In genomic region chr3:108546692-108547091, GRCh38 we compare ENCODE assay signal across 19 cellular contexts. TPM values are rescaled to one million over a fixed set of nuclear protein-coding genes. Genes with fewer than 3 reads are reported as not detected.
DNase-seq lines count a peak whose midpoint lies in the region; ATAC-seq, FAIRE-seq and TF ChIP-seq lines count a peak whose summit lies in the region.
"Had no signal": no experiment of that assay in that cellular context is flagged by ENCODE, and none has a peak within 500 bp of the region (broad histone marks: within the 10 kb centered on the region; RNA-seq: fewer than 3 reads in every experiment).

No MANE protein-coding gene starts in this region.

- H3K9me3 ChIP-seq in liver (ENCODE audit: control insufficient read depth in 4 of 4, low read length in 3 of 4): no peaks in the 10 kb centered on the region
- H3K9me3 ChIP-seq in HepG2 (ENCODE audit: low read length): no peaks in the 10 kb centered on the region
- no peaks in the 10 kb centered on the region for H3K9me3 ChIP-seq in kidney (ENCODE audit: control insufficient read depth in 1 of 2, low read length in 2 of 2)
- H3K9me3 ChIP-seq: mucosa of descending colon had no signal

- FAIRE-seq in HepG2 (lab: Jason Lieb, UNC) (no peak), kidney (lab: Jason Lieb, UNC) (no peak)
- FAIRE-seq: astrocyte, endometrium had no signal

- H3K4me3 ChIP-seq in liver (ENCODE audit: low read depth in 1 of 3, low read length in 3 of 3) (peak overlapping the region in 2 of 3 donors; percentile 11 to 30), HepG2 (replicated peaks in 1 of 3; ENCODE audit: insufficient read depth in 1 of 3, low read depth in 2 of 3, low read length in 3 of 3) (no peak overlapping the region), kidney (ENCODE audit: low read length in 2 of 2) (peak overlapping the region; percentile 22 to 47)
- H3K4me3 ChIP-seq: mucosa of descending colon had no signal

- H3K4me1 ChIP-seq in liver (ENCODE audit: control insufficient read depth in 4 of 4, insufficient read depth in 4 of 4, low read length in 3 of 4) (peaks cover 0 to 5% (median 2%) of the 10 kb centered on the region in 4 donors), HepG2 (ENCODE audit: insufficient read depth, low read length) (no peaks in the 10 kb centered on the region), kidney (ENCODE audit: control insufficient read depth in 1 of 2, insufficient read depth in 1 of 2, low read depth in 1 of 2, low read length in 2 of 2) (no peaks in the 10 kb centered on the region)

- H3K27ac ChIP-seq in liver (ENCODE audit: low read depth in 1 of 2, low read length in 2 of 2): no peak overlapping the region
- H3K27ac ChIP-seq in HepG2 (ENCODE audit: extremely low read length, insufficient read depth, low read length): no peak overlapping the region
- H3K27ac ChIP-seq in kidney (ENCODE audit: low read depth in 2 of 2, low read length in 2 of 2): no peak overlapping the region

- no peaks in the 10 kb centered on the region for H4K20me1 ChIP-seq in HepG2 (ENCODE audit: insufficient read depth, low read length)

- no peaks in the 10 kb centered on the region for H3K27me3 Mint-ChIP-seq in activated CD4-positive, alpha-beta T cell treated with anti-CD3 and anti-CD28 coated beads, Interleukin-2, amount 10 ng/mL, durations not matched to agents 24 days and 14 days
- H3K27me3 Mint-ChIP-seq: type B pancreatic cell had no signal

- H3K36me3 ChIP-seq in liver (ENCODE audit: control insufficient read depth in 4 of 4, insufficient read depth in 3 of 4, low read depth in 1 of 4, low read length in 3 of 4) (no peaks in the 10 kb centered on the region), HepG2 (replicated peaks in 1 of 2; ENCODE audit: control insufficient read depth in 1 of 2, insufficient read depth in 2 of 2, low read length in 2 of 2) (peaks cover 0 to 7% of the 10 kb centered on the region in 2 experiments; a peak in 1 of 5 replicates), kidney (ENCODE audit: control insufficient read depth in 1 of 2, insufficient read depth in 2 of 2, low read length in 2 of 2) (no peaks in the 10 kb centered on the region)

- no peak overlapping the region for H2AFZ ChIP-seq in HepG2 (ENCODE audit: low read length)

- in situ Hi-C loops in HepG2 (cut with HindIII; ENCODE audit: extremely low pct_ligation_motif_present, low pct_unique_long_range_greater_than_20kb): no loop called here

- no TSS peak for BruUV-seq in HepG2 (replicated peaks; lab: Mats Ljungman, UMichigan)

- WGBS in liver: 72% methylated on average over 3 of the region's 3 CpGs
- 99% methylated on average over 3 of the region's 3 CpGs for WGBS in HepG2 (ENCODE audit: low lambda C conversion rate)

- H3K9ac ChIP-seq in liver (ENCODE audit: low read depth in 1 of 2, low read length in 2 of 2) (peak overlapping the region in 1 of 2 donors; percentile 66), HepG2 (ENCODE audit: insufficient read depth, low read depth, low read length) (no peak overlapping the region), kidney (ENCODE audit: low read length in 2 of 2) (no peak overlapping the region)

- no peak overlapping the region for H3K4me3 Mint-ChIP-seq in activated CD4-positive, alpha-beta T cell treated with anti-CD3 and anti-CD28 coated beads, Interleukin-2, amount 10 ng/mL, durations not matched to agents 24 days and 14 days
- H3K4me3 Mint-ChIP-seq: type B pancreatic cell had no signal

- TF ChIP-seq RAD21 in liver (IDR thresholded peaks at IDR 0.05) (no peak), HepG2 (CRISPR knock-in tag; IDR thresholded peaks at IDR 0.05) (no peak)

- CTCF ChIA-PET in HepG2 (lab: Yijun Ruan, JAX; ENCODE audit: low intra/inter-chr PET ratio, low total read pairs): no interaction called here

- H3K4me2 ChIP-seq in HepG2 (ENCODE audit: low read depth, low read length): no peak overlapping the region

- TF ChIP-seq POLR2A in HepG2 (IDR thresholded peaks at IDR 0.05; ENCODE audit: insufficient read depth in 1 of 2, low read depth in 2 of 2, low read length in 2 of 2): no peak

- no peaks in the 10 kb centered on the region for H3K79me2 ChIP-seq in HepG2 (ENCODE audit: insufficient read depth, low read length)

- ATAC-seq in HepG2 (no peak), HG03565 (IDR thresholded peaks at IDR 0.05; ENCODE audit: unreplicated experiment) (peak; percentile 37)
- ATAC-seq: mucosa of descending colon, Panc1, sciatic nerve had no signal

- TF ChIP-seq CTCF in liver (IDR thresholded peaks at IDR 0.05; ENCODE audit: low read depth, low read length, missing input control) (no peak), HepG2 (CRISPR knock-in tag; IDR thresholded peaks at IDR 0.05) (no peak), kidney (IDR thresholded peaks at IDR 0.05; ENCODE audit: borderline replicate concordance, extremely low read depth, insufficient read depth) (no peak)

- H3K27ac Mint-ChIP-seq in activated CD4-positive, alpha-beta T cell treated with anti-CD3 and anti-CD28 coated beads, Interleukin-2, amount 10 ng/mL, durations not matched to agents 24 days and 14 days: no peak overlapping the region
- H3K27ac Mint-ChIP-seq: type B pancreatic cell had no signal

- H3K4me1 Mint-ChIP-seq in activated CD4-positive, alpha-beta T cell treated with anti-CD3 and anti-CD28 coated beads, Interleukin-2, amount 10 ng/mL, durations not matched to agents 24 days and 14 days: peaks cover 7% of the 10 kb centered on the region

- TF ChIP-seq EP300 in HepG2 (IDR thresholded peaks at IDR 0.05; ENCODE audit: low read depth in 2 of 2, low read length in 2 of 2) (no peak), HepG2 (CRISPR knock-in tag; IDR thresholded peaks at IDR 0.05; ENCODE audit: borderline replicate concordance) (no peak)

- DNase-seq in HepG2 (ENCODE audit: low spot score) (no peak), kidney (no peak), ecto neural progenitor cell (ENCODE audit: low spot score) (no peak), NCI-H524 (lab: John Stamatoyannopoulos, UW) (no peak), posterior cingulate gyrus (no peak)
- DNase-seq in activated CD4-positive, alpha-beta T cell treated with anti-CD3 and anti-CD28 coated beads, Interleukin-2, amount 10 ng/mL, durations not matched to agents 24 days and 14 days: no peak
- DNase-seq: activated CD8-positive, alpha-beta memory T cell treated with anti-CD3 and anti-CD28 coated beads, Interleukin-2, amount 50 U/mL, for 4 hours; H7; Kasumi-1; mucosa of descending colon; NCI-H345; T1000 had no signal

- POLR2A ChIA-PET in HepG2 (lab: Yijun Ruan, JAX): no interaction called here

- H3K36me3 Mint-ChIP-seq in activated CD4-positive, alpha-beta T cell treated with anti-CD3 and anti-CD28 coated beads, Interleukin-2, amount 10 ng/mL, durations not matched to agents 24 days and 14 days (ENCODE audit: low read depth): peaks cover 40% of the 10 kb centered on the region

- intact Hi-C loops in HepG2 (cut with micrococcal nuclease; ENCODE audit: unreplicated experiment): no loop called here
- intact Hi-C loops in kidney (cut with DNase I): no loop called here
- intact Hi-C loops in activated CD4-positive, alpha-beta T cell treated with anti-CD3 and anti-CD28 coated beads, Interleukin-2, amount 10 ng/mL, durations not matched to agents 24 days and 14 days (cut with micrococcal nuclease): no loop called here
- intact Hi-C loops in posterior cingulate gyrus (cut with DNase I): no loop called here

- H3K9me3 Mint-ChIP-seq in activated CD4-positive, alpha-beta T cell treated with anti-CD3 and anti-CD28 coated beads, Interleukin-2, amount 10 ng/mL, durations not matched to agents 24 days and 14 days: no peaks in the 10 kb centered on the region
- H3K9me3 Mint-ChIP-seq: type B pancreatic cell had no signal

- no peaks in the 10 kb centered on the region for H3K27me3 ChIP-seq in liver (ENCODE audit: control insufficient read depth in 4 of 4, insufficient read depth in 4 of 4, low read length in 3 of 4)
- H3K27me3 ChIP-seq in HepG2 (ENCODE audit: control insufficient read depth in 1 of 2, insufficient read depth in 2 of 2, low read length in 2 of 2): no peaks in the 10 kb centered on the region

RNA-seq across cellular contexts. Expression of gene MYH15, which starts 36.3 kb away (rescaled TPM):
- total RNA-seq in liver (under 1 TPM; 0.05 to 0.08 TPM), HepG2 (2016; rRNA removed; fragmentation: Illumina TruSeq; extraction: Trizol) (0.09 TPM in 1 of 2 replicates, not detected in the other), kidney (0.44 TPM)
- polyA plus RNA-seq in liver (under 1 TPM in 1 of 2 donors, not detected in 1; 0.01 TPM), HepG2 (2011; rRNA removed) (0.01 and 0.03 TPM in 2 replicates), kidney (ENCODE audit: insufficient read depth, low read depth, low replicate concordance) (not detected)
- not detected in 2 replicates for total RNA-seq in HepG2 (2016; cell fraction: cytosol; rRNA removed; fragmentation: Illumina TruSeq; extraction: Trizol; ENCODE audit: low read depth)
- 0.03 TPM in 1 of 2 replicates, not detected in the other for total RNA-seq in HepG2 (2016; cell fraction: insoluble cytoplasmic fraction; rRNA removed; fragmentation: Illumina TruSeq; extraction: Trizol)
- 0.03 TPM in 1 of 2 replicates, not detected in the other for total RNA-seq in HepG2 (2016; cell fraction: membrane; rRNA removed; fragmentation: Illumina TruSeq; extraction: Trizol)
- total RNA-seq in HepG2 (2016; cell fraction: nucleus; rRNA removed; fragmentation: Illumina TruSeq; extraction: Trizol): 0.06 and 0.09 TPM in 2 replicates
- 0.01 TPM in 1 of 2 replicates, not detected in the other for polyA plus RNA-seq in HepG2 (2011; cell fraction: cytosol; rRNA removed)
- 0.03 and 0.09 TPM in 2 replicates for polyA plus RNA-seq in HepG2 (2011; cell fraction: nucleus; rRNA removed)
- 0.03 and 0.04 TPM in 2 replicates for polyA plus RNA-seq in HepG2 (2012)
- polyA plus RNA-seq in HepG2 (2016; cell fraction: cytosol; fragmentation: Illumina TruSeq; extraction: Trizol; ENCODE audit: low read depth): not detected in 2 replicates
- not detected in 2 replicates for polyA plus RNA-seq in HepG2 (2016; cell fraction: insoluble cytoplasmic fraction; fragmentation: Illumina TruSeq; extraction: Trizol; ENCODE audit: low read depth)
- polyA plus RNA-seq in HepG2 (2016; cell fraction: membrane; fragmentation: Illumina TruSeq; extraction: Trizol; ENCODE audit: low read depth): not detected in 2 replicates
- polyA plus RNA-seq in HepG2 (2016; cell fraction: nucleus; fragmentation: Illumina TruSeq; extraction: Trizol; ENCODE audit: insufficient read depth, low read depth): 0.10 and 0.11 TPM in 2 replicates
- polyA minus RNA-seq in HepG2 (2011; rRNA and poly(A)+ RNA removed; ENCODE audit: low replicate concordance): 0.04 and 0.05 TPM in 2 replicates
- polyA minus RNA-seq in HepG2 (2011; cell fraction: cytosol; rRNA and poly(A)+ RNA removed): not detected in 2 replicates
- polyA minus RNA-seq in HepG2 (2011; cell fraction: nucleus; rRNA and poly(A)+ RNA removed): 0.13 and 0.25 TPM in 2 replicates
- total RNA-seq in activated CD4-positive, alpha-beta T cell treated with anti-CD3 and anti-CD28 coated beads, Interleukin-2, amount 10 ng/mL, durations not matched to agents 24 days and 14 days: 0.12 TPM in 1 of 2 replicates, not detected in the other

RNA-seq across cellular contexts. Expression of gene CIP2A, which starts 42.5 kb away (rescaled TPM):
- total RNA-seq in liver: 10 to 100 TPM in 1 of 2 donors, under 1 TPM in 1; 0.92 to 44.9 TPM
- polyA plus RNA-seq in liver: under 1 TPM; 0.62 to 0.97 TPM
- 36.9 and 54.1 TPM in 2 replicates for total RNA-seq in HepG2 (2016; rRNA removed; fragmentation: Illumina TruSeq; extraction: Trizol)
- 2.1 and 2.4 TPM in 2 replicates for total RNA-seq in HepG2 (2016; cell fraction: cytosol; rRNA removed; fragmentation: Illumina TruSeq; extraction: Trizol; ENCODE audit: low read depth)
- 36.1 and 54.9 TPM in 2 replicates for total RNA-seq in HepG2 (2016; cell fraction: insoluble cytoplasmic fraction; rRNA removed; fragmentation: Illumina TruSeq; extraction: Trizol)
- total RNA-seq in HepG2 (2016; cell fraction: membrane; rRNA removed; fragmentation: Illumina TruSeq; extraction: Trizol): 8.7 and 10.3 TPM in 2 replicates
- total RNA-seq in HepG2 (2016; cell fraction: nucleus; rRNA removed; fragmentation: Illumina TruSeq; extraction: Trizol): 56.9 and 59.9 TPM in 2 replicates
- 4.7 and 7.8 TPM in 2 replicates for polyA plus RNA-seq in HepG2 (2011; rRNA removed)
- 2.7 and 2.9 TPM in 2 replicates for polyA plus RNA-seq in HepG2 (2011; cell fraction: cytosol; rRNA removed)
- polyA plus RNA-seq in HepG2 (2011; cell fraction: nucleus; rRNA removed): 8.3 and 9.3 TPM in 2 replicates
- 3.1 and 6.8 TPM in 2 replicates for polyA plus RNA-seq in HepG2 (2012)
- 0.93 and 1.1 TPM in 2 replicates for polyA plus RNA-seq in HepG2 (2016; cell fraction: cytosol; fragmentation: Illumina TruSeq; extraction: Trizol; ENCODE audit: low read depth)
- polyA plus RNA-seq in HepG2 (2016; cell fraction: insoluble cytoplasmic fraction; fragmentation: Illumina TruSeq; extraction: Trizol; ENCODE audit: low read depth): 30.7 and 32.8 TPM in 2 replicates
- 2.6 and 6.4 TPM in 2 replicates for polyA plus RNA-seq in HepG2 (2016; cell fraction: membrane; fragmentation: Illumina TruSeq; extraction: Trizol; ENCODE audit: low read depth)
- 25.2 and 28.0 TPM in 2 replicates for polyA plus RNA-seq in HepG2 (2016; cell fraction: nucleus; fragmentation: Illumina TruSeq; extraction: Trizol; ENCODE audit: insufficient read depth, low read depth)
- polyA minus RNA-seq in HepG2 (2011; rRNA and poly(A)+ RNA removed; ENCODE audit: low replicate concordance): 16.4 and 88.3 TPM in 2 replicates
- 4.6 and 8.5 TPM in 2 replicates for polyA minus RNA-seq in HepG2 (2011; cell fraction: cytosol; rRNA and poly(A)+ RNA removed)
- 41.3 and 55.5 TPM in 2 replicates for polyA minus RNA-seq in HepG2 (2011; cell fraction: nucleus; rRNA and poly(A)+ RNA removed)
- 3.5 TPM for total RNA-seq in kidney
- polyA plus RNA-seq in kidney (ENCODE audit: insufficient read depth, low read depth, low replicate concordance): 0.82 TPM
- 48.3 and 58.3 TPM in 2 replicates for total RNA-seq in activated CD4-positive, alpha-beta T cell treated with anti-CD3 and anti-CD28 coated beads, Interleukin-2, amount 10 ng/mL, durations not matched to agents 24 days and 14 days

RNA-seq across cellular contexts. Expression of gene DZIP3, which starts 42.8 kb away (rescaled TPM):
- total RNA-seq in liver: 10 to 100 TPM in 1 of 2 donors, 1 to 10 TPM in 1; 2.6 to 13.9 TPM
- polyA plus RNA-seq in liver: 1 to 10 TPM; 1.0 to 2.8 TPM
- total RNA-seq in HepG2 (2016; rRNA removed; fragmentation: Illumina TruSeq; extraction: Trizol): 17.1 and 17.3 TPM in 2 replicates
- total RNA-seq in HepG2 (2016; cell fraction: cytosol; rRNA removed; fragmentation: Illumina TruSeq; extraction: Trizol; ENCODE audit: low read depth): 2.1 and 2.4 TPM in 2 replicates
- 16.8 and 19.0 TPM in 2 replicates for total RNA-seq in HepG2 (2016; cell fraction: insoluble cytoplasmic fraction; rRNA removed; fragmentation: Illumina TruSeq; extraction: Trizol)
- total RNA-seq in HepG2 (2016; cell fraction: membrane; rRNA removed; fragmentation: Illumina TruSeq; extraction: Trizol): 4.5 and 6.3 TPM in 2 replicates
- 36.5 and 37.8 TPM in 2 replicates for total RNA-seq in HepG2 (2016; cell fraction: nucleus; rRNA removed; fragmentation: Illumina TruSeq; extraction: Trizol)
- polyA plus RNA-seq in HepG2 (2011; rRNA removed): 8.1 and 11.3 TPM in 2 replicates
- polyA plus RNA-seq in HepG2 (2011; cell fraction: cytosol; rRNA removed): 2.8 and 3.6 TPM in 2 replicates
- polyA plus RNA-seq in HepG2 (2011; cell fraction: nucleus; rRNA removed): 17.2 and 19.2 TPM in 2 replicates
- 5.5 and 9.1 TPM in 2 replicates for polyA plus RNA-seq in HepG2 (2012)
- 0.49 and 0.54 TPM in 2 replicates for polyA plus RNA-seq in HepG2 (2016; cell fraction: cytosol; fragmentation: Illumina TruSeq; extraction: Trizol; ENCODE audit: low read depth)
- 8.8 and 10.0 TPM in 2 replicates for polyA plus RNA-seq in HepG2 (2016; cell fraction: insoluble cytoplasmic fraction; fragmentation: Illumina TruSeq; extraction: Trizol; ENCODE audit: low read depth)
- 1.0 and 1.3 TPM in 2 replicates for polyA plus RNA-seq in HepG2 (2016; cell fraction: membrane; fragmentation: Illumina TruSeq; extraction: Trizol; ENCODE audit: low read depth)
- polyA plus RNA-seq in HepG2 (2016; cell fraction: nucleus; fragmentation: Illumina TruSeq; extraction: Trizol; ENCODE audit: insufficient read depth, low read depth): 35.2 and 36.3 TPM in 2 replicates
- 0.91 and 4.5 TPM in 2 replicates for polyA minus RNA-seq in HepG2 (2011; rRNA and poly(A)+ RNA removed; ENCODE audit: low replicate concordance)
- polyA minus RNA-seq in HepG2 (2011; cell fraction: cytosol; rRNA and poly(A)+ RNA removed): 4.4 and 5.5 TPM in 2 replicates
- polyA minus RNA-seq in HepG2 (2011; cell fraction: nucleus; rRNA and poly(A)+ RNA removed): 36.3 and 37.2 TPM in 2 replicates
- 15.5 TPM for total RNA-seq in kidney
- polyA plus RNA-seq in kidney (ENCODE audit: insufficient read depth, low read depth, low replicate concordance): 9.4 TPM
- total RNA-seq in activated CD4-positive, alpha-beta T cell treated with anti-CD3 and anti-CD28 coated beads, Interleukin-2, amount 10 ng/mL, durations not matched to agents 24 days and 14 days: 4.1 and 4.7 TPM in 2 replicates

Comparison
In these comparisons a context has a peak if more than half of its experiments do, and no peak if none do; other contexts are left out.
1. H3K4me3 ChIP-seq: peak in liver (2 of 3) and kidney (2 of 2); none in HepG2 (0 of 3).